28 cellular contexts compared by ENCODE assay signal in the genomic region with DNA sequence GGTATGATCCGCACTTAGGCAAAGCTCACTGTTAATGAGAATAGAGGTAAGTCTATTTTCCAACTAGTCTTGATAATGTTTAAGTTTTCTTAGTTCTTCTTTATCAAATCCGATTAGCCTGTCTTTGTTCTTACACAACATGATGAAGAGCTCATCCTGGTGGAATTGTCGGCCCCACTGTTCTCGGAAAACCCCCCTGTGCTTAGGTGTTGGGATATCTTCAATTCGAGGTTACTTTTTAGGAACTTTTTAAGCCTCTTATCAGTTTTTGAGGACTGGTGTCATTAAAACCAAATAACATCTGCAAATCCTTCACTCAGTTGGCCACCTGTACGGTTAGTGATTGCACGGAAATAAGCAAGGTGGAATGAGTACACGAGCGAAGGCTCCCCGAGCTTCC.
"Had no signal": no experiment of that assay in that cellular context is flagged by ENCODE, and none has a peak within 500 bp of the region (broad histone marks: within the 10 kb centered on the region; RNA-seq: fewer than 3 reads in every experiment).

No MANE protein-coding gene starts in this region.

- H3K36me3 Mint-ChIP-seq: activated naive CD4-positive, alpha-beta T cell treated with anti-CD3 and anti-CD28 coated beads, Interleukin-2, amount 10 ng/mL, durations not matched to agents 7 days and 5 days; activated naive CD4-positive, alpha-beta T cell treated with anti-CD3 and anti-CD28 coated beads, Interleukin-2, amount 50 U/mL, for 72 hours; activated naive CD8-positive, alpha-beta T cell treated with anti-CD3 and anti-CD28 coated beads, Interleukin-2, amount 10 ng/mL, durations not matched to agents 7 days and 5 days; brain; WTC11 had no signal

- H3K27ac ChIP-seq: ascending aorta, breast epithelium, epithelial cell of prostate, esophagus squamous epithelium, gastroesophageal sphincter had no signal

- H3K4me3 ChIP-seq: ascending aorta, breast epithelium, esophagus squamous epithelium, gastroesophageal sphincter had no signal

- H3K27ac Mint-ChIP-seq: activated CD4-positive, alpha-beta memory T cell treated with anti-CD3 and anti-CD28 coated beads, Interleukin-2, amount 10 ng/mL, durations not matched to agents 7 days and 5 days; activated CD4-positive, alpha-beta T cell treated with anti-CD3 and anti-CD28 coated beads, Interleukin-2, amount 10 ng/mL, durations not matched to agents 7 days and 5 days; activated naive CD4-positive, alpha-beta T cell treated with anti-CD3 and anti-CD28 coated beads, Interleukin-2, amount 10 ng/mL, durations not matched to agents 7 days and 5 days; activated naive CD4-positive, alpha-beta T cell treated with anti-CD3 and anti-CD28 coated beads, Interleukin-2, amount 50 U/mL, for 72 hours; activated naive CD8-positive, alpha-beta T cell treated with anti-CD3 and anti-CD28 coated beads, Interleukin-2, amount 10 ng/mL, durations not matched to agents 7 days and 5 days; activated T-cell treated with anti-CD3 and anti-CD28 coated beads, Interleukin-2, amount 50 U/mL, for 24 hours; activated T-cell treated with anti-CD3 and anti-CD28 coated beads, Interleukin-2, amount 50 U/mL, for 72 hours; brain; effector memory CD8-positive, alpha-beta T cell; WTC11 had no signal

- H3K9me3 ChIP-seq: ascending aorta, breast epithelium, esophagus squamous epithelium, gastroesophageal sphincter had no signal

- DNase-seq: activated CD4-positive, alpha-beta memory T cell treated with anti-CD3 and anti-CD28 coated beads, Interleukin-2, amount 10 ng/mL, durations not matched to agents 7 days and 5 days; activated CD4-positive, alpha-beta T cell treated with anti-CD3 and anti-CD28 coated beads for 1 hour; activated CD4-positive, alpha-beta T cell treated with anti-CD3 and anti-CD28 coated beads for 4 hours; activated CD4-positive, alpha-beta T cell treated with anti-CD3 and anti-CD28 coated beads, Interleukin-2, amount 10 ng/mL, durations not matched to agents 7 days and 5 days; activated CD4-positive, alpha-beta T cell treated with anti-CD3 and anti-CD28 coated beads, Interleukin-2, amount 50 U/mL, for 4 hours; activated CD8-positive, alpha-beta memory T cell treated with anti-CD3 and anti-CD28 coated beads, Interleukin-2, amount 50 U/mL, for 48 hours; activated gamma-delta T cell; activated naive CD4-positive, alpha-beta T cell; activated naive CD4-positive, alpha-beta T cell treated with anti-CD3 and anti-CD28 coated beads, Interleukin-2, amount 10 ng/mL, durations not matched to agents 7 days and 5 days; activated naive CD8-positive, alpha-beta T cell treated with anti-CD3 and anti-CD28 coated beads, Interleukin-2, amount 10 ng/mL, durations not matched to agents 7 days and 5 days; activated T-cell treated with anti-CD3 and anti-CD28 coated beads for 4 hours; activated T-cell treated with anti-CD3 and anti-CD28 coated beads, Interleukin-2, amount 50 U/mL, for 24 hours; activated T-cell treated with anti-CD3 and anti-CD28 coated beads, Interleukin-2, amount 50 U/mL, for 72 hours; caudate nucleus; cortex of kidney; dermis blood vessel endothelial cell; effector CD4-positive, alpha-beta T cell; effector memory CD8-positive, alpha-beta T cell; esophagus squamous epithelium; foreskin melanocyte; T-helper 2 cell had no signal

- H3K4me3 Mint-ChIP-seq: activated CD4-positive, alpha-beta memory T cell treated with anti-CD3 and anti-CD28 coated beads, Interleukin-2, amount 10 ng/mL, durations not matched to agents 7 days and 5 days; activated CD4-positive, alpha-beta T cell treated with anti-CD3 and anti-CD28 coated beads, Interleukin-2, amount 10 ng/mL, durations not matched to agents 7 days and 5 days; activated naive CD4-positive, alpha-beta T cell treated with anti-CD3 and anti-CD28 coated beads, Interleukin-2, amount 10 ng/mL, durations not matched to agents 7 days and 5 days; activated naive CD8-positive, alpha-beta T cell treated with anti-CD3 and anti-CD28 coated beads, Interleukin-2, amount 10 ng/mL, durations not matched to agents 7 days and 5 days; activated T-cell treated with anti-CD3 and anti-CD28 coated beads, Interleukin-2, amount 50 U/mL, for 24 hours; activated T-cell treated with anti-CD3 and anti-CD28 coated beads, Interleukin-2, amount 50 U/mL, for 72 hours; brain; effector memory CD8-positive, alpha-beta T cell; WTC11 had no signal

- H3K4me1 ChIP-seq: ascending aorta, breast epithelium, gastroesophageal sphincter had no signal

- H3K36me3 ChIP-seq: ascending aorta, breast epithelium, esophagus squamous epithelium had no signal

- H3K9me3 Mint-ChIP-seq: activated CD4-positive, alpha-beta memory T cell treated with anti-CD3 and anti-CD28 coated beads, Interleukin-2, amount 10 ng/mL, durations not matched to agents 7 days and 5 days; activated CD4-positive, alpha-beta T cell treated with anti-CD3 and anti-CD28 coated beads, Interleukin-2, amount 10 ng/mL, durations not matched to agents 7 days and 5 days; activated naive CD4-positive, alpha-beta T cell treated with anti-CD3 and anti-CD28 coated beads, Interleukin-2, amount 10 ng/mL, durations not matched to agents 7 days and 5 days; activated naive CD4-positive, alpha-beta T cell treated with anti-CD3 and anti-CD28 coated beads, Interleukin-2, amount 50 U/mL, for 72 hours; activated naive CD8-positive, alpha-beta T cell treated with anti-CD3 and anti-CD28 coated beads, Interleukin-2, amount 10 ng/mL, durations not matched to agents 7 days and 5 days; activated T-cell treated with anti-CD3 and anti-CD28 coated beads, Interleukin-2, amount 50 U/mL, for 24 hours; activated T-cell treated with anti-CD3 and anti-CD28 coated beads, Interleukin-2, amount 50 U/mL, for 72 hours; brain; effector memory CD8-positive, alpha-beta T cell; WTC11 had no signal

- H3K27me3 Mint-ChIP-seq: activated CD4-positive, alpha-beta memory T cell treated with anti-CD3 and anti-CD28 coated beads, Interleukin-2, amount 10 ng/mL, durations not matched to agents 7 days and 5 days; activated CD4-positive, alpha-beta T cell treated with anti-CD3 and anti-CD28 coated beads, Interleukin-2, amount 10 ng/mL, durations not matched to agents 7 days and 5 days; activated naive CD4-positive, alpha-beta T cell treated with anti-CD3 and anti-CD28 coated beads, Interleukin-2, amount 10 ng/mL, durations not matched to agents 7 days and 5 days; activated naive CD8-positive, alpha-beta T cell treated with anti-CD3 and anti-CD28 coated beads, Interleukin-2, amount 10 ng/mL, durations not matched to agents 7 days and 5 days; activated T-cell treated with anti-CD3 and anti-CD28 coated beads, Interleukin-2, amount 50 U/mL, for 24 hours; brain; effector memory CD8-positive, alpha-beta T cell had no signal

- H3K27me3 ChIP-seq: ascending aorta, breast epithelium, esophagus squamous epithelium, gastroesophageal sphincter had no signal

- H3K4me1 Mint-ChIP-seq: activated CD4-positive, alpha-beta memory T cell treated with anti-CD3 and anti-CD28 coated beads, Interleukin-2, amount 10 ng/mL, durations not matched to agents 7 days and 5 days; activated CD4-positive, alpha-beta T cell treated with anti-CD3 and anti-CD28 coated beads, Interleukin-2, amount 10 ng/mL, durations not matched to agents 7 days and 5 days; activated naive CD4-positive, alpha-beta T cell treated with anti-CD3 and anti-CD28 coated beads, Interleukin-2, amount 10 ng/mL, durations not matched to agents 7 days and 5 days; activated naive CD8-positive, alpha-beta T cell treated with anti-CD3 and anti-CD28 coated beads, Interleukin-2, amount 10 ng/mL, durations not matched to agents 7 days and 5 days had no signal
